Comparison of ENCODE assay signal across 19 cellular contexts in the genomic region with DNA sequence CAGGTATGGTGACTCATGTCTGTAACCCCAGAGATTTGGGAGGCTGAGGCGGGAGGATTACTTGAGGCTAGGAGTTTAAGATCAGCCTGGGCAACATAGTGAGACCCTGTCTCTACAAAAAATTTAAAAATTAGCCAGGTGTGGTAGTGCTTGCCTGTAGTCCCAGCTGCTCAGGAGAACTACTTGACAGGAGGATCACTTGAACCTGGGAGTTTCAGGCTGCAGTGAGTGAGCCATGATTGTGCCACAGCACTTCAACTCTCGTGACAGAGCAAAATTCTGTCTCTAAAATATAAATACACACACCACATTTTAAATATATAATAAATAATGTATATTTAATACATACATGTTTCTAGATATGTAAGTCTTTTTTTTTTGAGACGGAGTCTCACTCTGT.
"Had no signal": no experiment of that assay in that cellular context is flagged by ENCODE, and none has a peak within 500 bp of the region (broad histone marks: within the 10 kb centered on the region; RNA-seq: fewer than 3 reads in every experiment).

No MANE protein-coding gene starts in this region.

- H3K36me3 ChIP-seq: thoracic aorta, uterus had no signal

- H3K4me1 ChIP-seq: uterus had no signal

- H3K4me3 ChIP-seq: psoas muscle, skin epidermis, thoracic aorta, uterus had no signal

- H3K27ac ChIP-seq: parathyroid adenoma, psoas muscle, thoracic aorta had no signal

- H3K36me3 Mint-ChIP-seq: naive B cell had no signal

- H3K27me3 ChIP-seq: uterus had no signal

- DNase-seq: effector memory CD4-positive, alpha-beta T cell; islet precursor cell; mesendoderm; naive B cell; psoas muscle; retina; stimulated activated CD4-positive, alpha-beta T cell treated with anti-CD3 and anti-CD28 coated beads, Interleukin-2, amount 100 ng/mL, for 24 hours; stimulated activated CD4-positive, alpha-beta T cell treated with anti-CD3 and anti-CD28 coated beads, Interleukin-4, amount 100 ng/mL, for 4 hours; stimulated activated naive B cell treated with anti-CD40 and anti-IgM and Interleukin-4, amounts not matched to agents 10 μg/mL and 1 μg/mL and 100 μg/mL, for 72 hours; stimulated activated naive CD8-positive, alpha-beta T cell treated with anti-CD3 and anti-CD28 coated beads, Interleukin-15, amount 100 ng/mL, for 72 hours; substantia nigra; trophoblast cell had no signal

- H3K27ac Mint-ChIP-seq: nephron; stimulated activated naive B cell treated with anti-CD40 and anti-IgM and Interleukin-4, amounts not matched to agents 10 μg/mL and 1 μg/mL and 100 μg/mL, for 72 hours had no signal

- H3K27me3 Mint-ChIP-seq: naive B cell; stimulated activated naive B cell treated with anti-CD40 and anti-IgM and Interleukin-4, amounts not matched to agents 10 μg/mL and 1 μg/mL and 100 μg/mL, for 72 hours; stimulated activated naive CD8-positive, alpha-beta T cell treated with anti-CD3 and anti-CD28 coated beads, Interleukin-15, amount 100 ng/mL, for 72 hours had no signal

- H3K9me3 Mint-ChIP-seq: naive B cell; nephron; stimulated activated naive B cell treated with anti-CD40 and anti-IgM and Interleukin-4, amounts not matched to agents 10 μg/mL and 1 μg/mL and 100 μg/mL, for 72 hours; stimulated activated naive CD8-positive, alpha-beta T cell treated with anti-CD3 and anti-CD28 coated beads, Interleukin-15, amount 100 ng/mL, for 72 hours had no signal

- ATAC-seq: esophagus mucosa; psoas muscle; sciatic nerve; stimulated activated naive B cell treated with anti-CD40 and anti-IgM and Interleukin-4, amounts not matched to agents 10 μg/mL and 1 μg/mL and 100 μg/mL, for 72 hours; stimulated activated naive CD8-positive, alpha-beta T cell treated with anti-CD3 and anti-CD28 coated beads, Interleukin-15, amount 100 ng/mL, for 72 hours had no signal

- H3K9me3 ChIP-seq: psoas muscle, thoracic aorta, uterus had no signal

- H3K4me3 Mint-ChIP-seq: naive B cell; nephron; stimulated activated naive B cell treated with anti-CD40 and anti-IgM and Interleukin-4, amounts not matched to agents 10 μg/mL and 1 μg/mL and 100 μg/mL, for 72 hours; stimulated activated naive CD8-positive, alpha-beta T cell treated with anti-CD3 and anti-CD28 coated beads, Interleukin-15, amount 100 ng/mL, for 72 hours had no signal
